Comparison of ENCODE assay signal across 17 cellular contexts in the genomic region with DNA sequence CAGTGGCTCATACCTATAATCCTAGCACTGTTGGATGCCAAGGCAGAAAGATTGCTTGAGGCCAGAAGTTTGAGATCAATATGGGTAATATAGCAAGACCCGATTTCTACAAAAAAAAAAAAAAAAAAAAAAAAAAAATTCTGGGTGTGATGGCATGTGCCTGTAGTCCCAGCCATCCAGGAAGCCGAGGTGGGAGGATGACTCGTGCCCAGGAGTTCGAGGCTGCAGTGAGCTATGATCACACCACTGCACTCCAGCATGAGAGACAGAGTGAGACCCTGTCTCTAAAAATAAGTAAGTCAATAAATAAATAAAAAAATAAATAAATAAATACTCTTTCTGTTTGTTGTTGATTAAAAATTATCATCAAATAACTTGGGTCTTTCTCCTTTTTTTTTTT.
"Had no signal": no experiment of that assay in that cellular context is flagged by ENCODE, and none has a peak within 500 bp of the region (broad histone marks: within the 10 kb centered on the region; RNA-seq: fewer than 3 reads in every experiment).

No MANE protein-coding gene starts in this region.

- H3K4me3 Mint-ChIP-seq: activated naive CD8-positive, alpha-beta T cell; activated T-helper 1 cell treated with anti-CD3 and anti-CD28 coated beads, Interleukin-12 subunit alpha, Interleukin-12 subunit beta, Interleukin-2, Interleukin-4 antibody, amounts not matched to agents 30 ng/mL and 10 ng/mL and 1 ng/mL, durations not matched to agents 14 hours and 24 hours and 36 hours; dendritic cell treated with granulocyte-macrophage colony-stimulating factor and Interleukin-4, amounts not matched to agents 40 ng/mL and 50 ng/mL, for 4 days; naive B cell; neural crest cell; stimulated activated memory B cell treated with anti-CD40 and anti-IgM and Interleukin-4, amounts not matched to agents 10 μg/mL and 1 μg/mL and 100 μg/mL, for 72 hours had no signal

- H3K27ac Mint-ChIP-seq: activated naive CD8-positive, alpha-beta T cell; activated T-helper 1 cell treated with anti-CD3 and anti-CD28 coated beads, Interleukin-12 subunit alpha, Interleukin-12 subunit beta, Interleukin-2, Interleukin-4 antibody, amounts not matched to agents 30 ng/mL and 10 ng/mL and 1 ng/mL, durations not matched to agents 14 hours and 24 hours and 36 hours; dendritic cell treated with granulocyte-macrophage colony-stimulating factor and Interleukin-4, amounts not matched to agents 40 ng/mL and 50 ng/mL, for 4 days; naive B cell; stimulated activated memory B cell treated with anti-CD40 and anti-IgM and Interleukin-4, amounts not matched to agents 10 μg/mL and 1 μg/mL and 100 μg/mL, for 72 hours had no signal

- H3K27me3 Mint-ChIP-seq: activated naive CD8-positive, alpha-beta T cell; dendritic cell treated with granulocyte-macrophage colony-stimulating factor and Interleukin-4, amounts not matched to agents 40 ng/mL and 50 ng/mL, for 4 days; naive B cell; stimulated activated memory B cell treated with anti-CD40 and anti-IgM and Interleukin-4, amounts not matched to agents 10 μg/mL and 1 μg/mL and 100 μg/mL, for 72 hours had no signal

- H3K9me3 Mint-ChIP-seq: activated T-helper 1 cell treated with anti-CD3 and anti-CD28 coated beads, Interleukin-12 subunit alpha, Interleukin-12 subunit beta, Interleukin-2, Interleukin-4 antibody, amounts not matched to agents 30 ng/mL and 10 ng/mL and 1 ng/mL, durations not matched to agents 14 hours and 24 hours and 36 hours; dendritic cell treated with granulocyte-macrophage colony-stimulating factor and Interleukin-4, amounts not matched to agents 40 ng/mL and 50 ng/mL, for 4 days; naive B cell; neural crest cell; stimulated activated memory B cell treated with anti-CD40 and anti-IgM and Interleukin-4, amounts not matched to agents 10 μg/mL and 1 μg/mL and 100 μg/mL, for 72 hours had no signal

- ATAC-seq: left cardiac atrium; mucosa of descending colon; stimulated activated memory B cell treated with anti-CD40 and anti-IgM and Interleukin-4, amounts not matched to agents 10 μg/mL and 1 μg/mL and 100 μg/mL, for 72 hours had no signal

- DNase-seq: activated CD4-positive, alpha-beta T cell treated with anti-CD3 and anti-CD28 coated beads, Interleukin-2, amount 50 U/mL, for 4 hours; activated T-cell treated with anti-CD3 and anti-CD28 coated beads for 4 hours; amygdala; effector CD8-positive, alpha-beta T cell; left cardiac atrium; mesenchymal stem cell; mucosa of descending colon; naive B cell; stimulated activated CD4-positive, alpha-beta T cell treated with anti-CD3 and anti-CD28 coated beads, Interleukin-4, amount 100 ng/mL, for 4 hours; T-helper 1 cell; T-helper 9 cell; upper lobe of left lung had no signal

- H3K4me1 Mint-ChIP-seq: naive B cell; stimulated activated memory B cell treated with anti-CD40 and anti-IgM and Interleukin-4, amounts not matched to agents 10 μg/mL and 1 μg/mL and 100 μg/mL, for 72 hours had no signal

- H3K36me3 Mint-ChIP-seq: activated naive CD8-positive, alpha-beta T cell; naive B cell; stimulated activated memory B cell treated with anti-CD40 and anti-IgM and Interleukin-4, amounts not matched to agents 10 μg/mL and 1 μg/mL and 100 μg/mL, for 72 hours had no signal
